8 cellular contexts compared by ENCODE assay signal in the genomic region with DNA sequence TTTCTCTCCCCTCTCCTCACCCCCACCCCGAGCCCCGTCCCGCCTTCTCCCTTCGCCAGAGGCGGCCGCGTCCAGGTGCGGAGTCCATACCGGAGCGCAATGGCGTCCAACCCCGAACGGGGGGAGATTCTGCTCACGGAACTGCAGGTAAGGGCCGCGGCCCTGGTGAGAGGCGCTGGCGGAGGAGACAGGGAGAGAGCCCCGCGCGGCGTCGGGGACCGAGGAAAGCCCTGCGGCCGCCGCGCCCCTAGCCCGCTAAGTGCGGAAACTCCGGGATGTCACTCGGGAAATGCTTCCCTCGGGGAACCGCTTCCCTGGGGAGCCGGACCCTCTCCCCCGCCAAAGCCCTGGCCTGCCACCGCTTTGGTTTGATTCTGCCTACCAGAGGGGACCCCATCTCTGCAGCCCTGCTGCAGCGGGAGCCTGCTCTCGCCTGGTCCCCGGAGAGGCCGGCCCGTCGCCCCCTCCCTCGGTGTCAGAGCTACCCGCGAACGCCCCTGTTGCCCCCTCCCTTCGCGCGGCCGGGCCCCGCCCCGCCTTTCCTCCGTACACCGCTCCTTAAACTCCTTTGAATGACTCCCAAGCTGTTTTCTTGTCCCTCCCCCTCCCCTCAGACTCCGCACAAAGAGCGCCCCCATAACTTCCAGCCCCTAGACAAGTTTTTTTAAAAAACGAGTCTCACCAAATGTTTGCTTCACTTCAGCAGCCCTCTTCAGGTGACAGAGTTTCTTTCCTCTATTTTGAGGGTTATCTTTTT. TPM values are rescaled to one million over a fixed set of nuclear protein-coding genes. Genes with fewer than 3 reads are reported as not detected.
A peak's percentile ranks its signal among the peaks of the same experiment; 100 is the strongest.
DNase-seq lines count a peak whose midpoint lies in the region; ATAC-seq and TF ChIP-seq lines count a peak whose summit lies in the region.

No MANE protein-coding gene starts in this region.

- DNase-seq in CD8-positive, alpha-beta T cell = peak; percentile 28 to 72 (median 56)
- peak; percentile 23 to 35 for DNase-seq in NOMO-1 (lab: John Stamatoyannopoulos, UW; ENCODE audit: unreplicated experiment in 2 of 2)
- DNase-seq in activated T-cell treated with anti-CD3 and anti-CD28 coated beads for 1 hour (ENCODE audit: low read depth) = peak; percentile 31
- DNase-seq in epithelial cell of proximal tubule (ENCODE audit: low read depth) = no peak
- peak; percentile 15 to 20 for DNase-seq in stimulated activated CD8-positive, alpha-beta memory T cell treated with anti-CD3 and anti-CD28 coated beads, Interleukin-7, amount 100 ng/mL, for 1 hour (ENCODE audit: low read depth in 2 of 2)

- H3K4me1 ChIP-seq in CD8-positive, alpha-beta T cell (ENCODE audit: insufficient read depth, low read length) = peaks cover 32% of the 10 kb centered on the region
- peaks cover 12 to 15% of the 10 kb centered on the region in 2 donors for H3K4me1 ChIP-seq in mucosa of rectum (ENCODE audit: control insufficient read depth in 2 of 2, insufficient read depth in 2 of 2, low read length in 2 of 2)

- H3K27ac ChIP-seq in CD8-positive, alpha-beta T cell (ENCODE audit: low read depth, low read length) = peak overlapping the region; percentile 94
- peak overlapping the region; percentile 95 to 97 for H3K27ac ChIP-seq in mucosa of rectum (ENCODE audit: low read depth in 2 of 2, low read length in 2 of 2)

- POLR2A ChIA-PET in CD8-positive, alpha-beta T cell (lab: Charles Lee) = interaction anchor here (1.0 to 3.6 kb wide), 10 partner anchors 10 to 924 kb away, joined by 3 to 18 read pairs (median 5); partner anchors contain the start of gene GTF2B

- peak; percentile 6 for TF ChIP-seq CTCF in CD8-positive, alpha-beta T cell (IDR thresholded peaks at IDR 0.05)
- peak; percentile 26 for TF ChIP-seq CTCF in epithelial cell of proximal tubule (conservative IDR thresholded peaks at IDR 0.05; ENCODE audit: low read depth, low read length)

- H3K27me3 Mint-ChIP-seq in CD8-positive, alpha-beta T cell (ENCODE audit: low read depth) = no peaks in the 10 kb centered on the region

- intact Hi-C loops in CD8-positive, alpha-beta T cell (cut with DNase I, micrococcal nuclease) = loop anchor here (1.0 to 10.0 kb wide), 9 partner anchors 29 to 1980 kb away; partner anchors contain the start of genes GTF2B (in 2 of the 2), HS2ST1 (in 2 of the 2), SELENOF (in 2 of the 2) and SH3GLB1 (in 2 of the 2)

- H3K36me3 ChIP-seq in CD8-positive, alpha-beta T cell (ENCODE audit: insufficient read depth, low read length) = no peaks in the 10 kb centered on the region
- H3K36me3 ChIP-seq in mucosa of rectum (ENCODE audit: control insufficient read depth in 2 of 2, insufficient read depth in 2 of 2, low read length in 2 of 2) = no peaks in the 10 kb centered on the region

- CTCF ChIA-PET in CD8-positive, alpha-beta T cell (lab: Charles Lee) = interaction anchor here (0.7 to 3.6 kb wide), 4 partner anchors 24 to 1100 kb away, joined by 3 to 22 read pairs (median 4); no protein-coding TSS in a partner anchor

- peaks cover 40% of the 10 kb centered on the region for H3K4me1 Mint-ChIP-seq in CD8-positive, alpha-beta T cell (ENCODE audit: low read depth)

- peaks cover 16% of the 10 kb centered on the region for H3K36me3 Mint-ChIP-seq in CD8-positive, alpha-beta T cell

- H3K4me3 Mint-ChIP-seq in CD8-positive, alpha-beta T cell = peak overlapping the region; percentile 91

- H3K27me3 ChIP-seq in CD8-positive, alpha-beta T cell (ENCODE audit: insufficient read depth, low read length) = no peaks in the 10 kb centered on the region
- no peaks in the 10 kb centered on the region for H3K27me3 ChIP-seq in mucosa of rectum (ENCODE audit: control insufficient read depth in 2 of 2, insufficient read depth in 2 of 2, low read length in 2 of 2)

- no peaks in the 10 kb centered on the region for H3K9me3 Mint-ChIP-seq in CD8-positive, alpha-beta T cell

- peak overlapping the region; percentile 51 for H3K4me3 ChIP-seq in CD8-positive, alpha-beta T cell (ENCODE audit: low read depth, low read length)
- peak overlapping the region; percentile 96 for H3K4me3 ChIP-seq in epithelial cell of proximal tubule (ENCODE audit: low read depth, low read length)
- H3K4me3 ChIP-seq in mucosa of rectum (ENCODE audit: low read length in 2 of 2) = peak overlapping the region; percentile 87 to 93

- peak overlapping the region; percentile 76 to 98 for H3K9ac ChIP-seq in mucosa of rectum (ENCODE audit: low read depth in 1 of 2, low read length in 2 of 2)

- peak; percentile 33 for ATAC-seq in CD8-positive, alpha-beta T cell
- ATAC-seq in GM19452 (IDR thresholded peaks at IDR 0.05; ENCODE audit: unreplicated experiment) (peak; percentile 41), HG03571 (IDR thresholded peaks at IDR 0.05; ENCODE audit: unreplicated experiment) (peak; percentile 40)

- no peaks in the 10 kb centered on the region for H3K9me3 ChIP-seq in CD8-positive, alpha-beta T cell (ENCODE audit: low read length)
- no peaks in the 10 kb centered on the region for H3K9me3 ChIP-seq in mucosa of rectum (ENCODE audit: control insufficient read depth in 2 of 2, low read length in 2 of 2)

- H3K27ac Mint-ChIP-seq in CD8-positive, alpha-beta T cell = peak overlapping the region; percentile 96

RNA-seq across cellular contexts. Expression of gene PKN2, which starts 0.6 kb away (rescaled TPM):
- total RNA-seq in CD8-positive, alpha-beta T cell = 10 to 100 TPM; 42.3 to 43.7 TPM
- 23.2 and 23.9 TPM in 2 replicates for total RNA-seq in epithelial cell of proximal tubule
